In genomic region chr16:10744370-10745030, GRCh38 we compare ENCODE assay signal across 8 cellular contexts. TPM values are rescaled to one million over a fixed set of nuclear protein-coding genes. Genes with fewer than 3 reads are reported as not detected.
DNase-seq lines count a peak whose midpoint lies in the region; ATAC-seq, FAIRE-seq and TF ChIP-seq lines count a peak whose summit lies in the region.

No MANE protein-coding gene starts in this region.

- H3K9me1 ChIP-seq in keratinocyte (ENCODE audit: control insufficient read depth, extremely low read depth, insufficient read depth, low read length) = no peaks in the 10 kb centered on the region

- H4K20me1 ChIP-seq in keratinocyte (ENCODE audit: control insufficient read depth, extremely low read depth, insufficient read depth, low read length) = no peaks in the 10 kb centered on the region

- H3K4me1 ChIP-seq in HEK293 (ENCODE audit: control insufficient read depth, insufficient read depth, low read length) (no peaks in the 10 kb centered on the region; the same call in 1 of the 2 replicates), ascending aorta (peaks cover 12 to 24% of the 10 kb centered on the region in 2 donors), keratinocyte (ENCODE audit: control insufficient read depth, extremely low read depth, insufficient read depth, low read length) (peaks cover 8% of the 10 kb centered on the region), subcutaneous abdominal adipose tissue (ENCODE audit: control insufficient read depth in 5 of 5, insufficient read depth in 5 of 5, low read length in 5 of 5) (peaks cover 2 to 33% (median 24%) of the 10 kb centered on the region in 5 donors)

- FAIRE-seq in keratinocyte (lab: Jason Lieb, UNC) = no peak

- H2AFZ ChIP-seq in keratinocyte (ENCODE audit: control insufficient read depth, low read length) = peak overlapping the region; percentile 63

- H3K27ac ChIP-seq in AG04450 (ENCODE audit: low read depth, low read length) = peak overlapping the region; percentile 77
- peak overlapping the region; percentile 43; the same call in 1 of the 2 replicates for H3K27ac ChIP-seq in HEK293 (ENCODE audit: extremely low read depth, low read depth, low read length)
- H3K27ac ChIP-seq in ascending aorta = peak overlapping the region; percentile 71 to 95
- peak overlapping the region; percentile 22 for H3K27ac ChIP-seq in keratinocyte (ENCODE audit: control insufficient read depth, insufficient read depth, low read length)
- H3K27ac ChIP-seq in subcutaneous abdominal adipose tissue (ENCODE audit: low read depth, low read length) = peak overlapping the region; percentile 98

- ATAC-seq in HG03378 (IDR thresholded peaks at IDR 0.05; ENCODE audit: unreplicated experiment) = no peak

- no peaks in the 10 kb centered on the region for H3K9me3 ChIP-seq in AG04450 (ENCODE audit: control insufficient read depth, insufficient read depth, low read length)
- no peaks in the 10 kb centered on the region for H3K9me3 ChIP-seq in HEK293 (ENCODE audit: control insufficient read depth, insufficient read depth, low read depth, low read length)
- H3K9me3 ChIP-seq in ascending aorta = no peaks in the 10 kb centered on the region
- no peaks in the 10 kb centered on the region for H3K9me3 ChIP-seq in keratinocyte (ENCODE audit: control insufficient read depth, low read depth, low read length)
- no peaks in the 10 kb centered on the region for H3K9me3 ChIP-seq in subcutaneous abdominal adipose tissue (ENCODE audit: control insufficient read depth in 5 of 5, low read length in 5 of 5)

- dilution Hi-C loops in keratinocyte (cut with MboI; ENCODE audit: extremely low pct_ligation_motif_present, low sequenced_read_pairs) = loop anchor here (25.0 kb wide), 1 partner anchor 168 kb away; no protein-coding TSS in a partner anchor

- H3K9ac ChIP-seq in keratinocyte (ENCODE audit: control insufficient read depth, extremely low read depth, insufficient read depth, low read length) (peak overlapping the region; percentile 54), subcutaneous abdominal adipose tissue (ENCODE audit: low read length in 5 of 5) (peak overlapping the region; percentile 8 to 79 (median 65))

- POLR2A ChIA-PET in AG04450 (lab: Yijun Ruan, JAX) = interaction anchor here (0.6 to 1.3 kb wide), 7 partner anchors 11 to 228 kb away, joined by 3 to 10 read pairs (median 4); partner anchors contain the start of genes DEXI and EMP2
- POLR2A ChIA-PET in HEK293 (lab: Yijun Ruan, JAX) = interaction anchor here (0.7 to 1.5 kb wide), 8 partner anchors 8 to 1640 kb away, joined by 3 to 13 read pairs (median 4); partner anchors contain the start of genes DEXI and EMP2

- H3K4me2 ChIP-seq in keratinocyte (ENCODE audit: control insufficient read depth, extremely low read depth, insufficient read depth, low read depth, low read length) = peak overlapping the region; percentile 83

- CTCF ChIA-PET in AG04450 (lab: Charles Lee) = interaction anchor here (0.7 to 2.4 kb wide), 5 partner anchors 173 to 272 kb away, joined by 3 to 18 read pairs (median 3); no protein-coding TSS in a partner anchor
- CTCF ChIA-PET in HEK293 (lab: Yijun Ruan, JAX) = interaction anchor here (0.6 to 0.8 kb wide), 4 partner anchors 219 to 759 kb away, joined by 3 to 7 read pairs (median 4); no protein-coding TSS in a partner anchor

- DNase-seq in AG04450 (ENCODE audit: low read depth, low spot score) (no peak), ascending aorta (ENCODE audit: low spot score in 2 of 2) (peak in 1 of 2 donors; percentile 79), keratinocyte (ENCODE audit: low read depth, low spot score) (no peak), cerebellar cortex (ENCODE audit: low spot score) (no peak)
- DNase-seq in stimulated activated CD4-positive, alpha-beta T cell treated with anti-CD3 and anti-CD28 coated beads, Interleukin-4, amount 100 ng/mL, for 4 hours = no peak

- intact Hi-C loops in ascending aorta (cut with DNase I) = loop anchor here (1.0 to 10.0 kb wide), 6 partner anchors 12 to 1652 kb away; partner anchors contain the start of genes DEXI, HAPSTR1 and RMI2

- H3K4me3 ChIP-seq in AG04450 (ENCODE audit: low read depth, low read length) (peak overlapping the region; percentile 46), HEK293 (ENCODE audit: low read depth, low read length) (peak overlapping the region; percentile 23), ascending aorta (peak overlapping the region; percentile 66 to 71), keratinocyte (ENCODE audit: control insufficient read depth in 2 of 3, extremely low read depth in 1 of 3, insufficient read depth in 2 of 3, low read depth in 1 of 3, low read length in 3 of 3) (peak overlapping the region; percentile 60 to 71 (median 62)), subcutaneous abdominal adipose tissue (ENCODE audit: low read depth in 1 of 5, low read length in 5 of 5) (peak overlapping the region; percentile 61 to 84 (median 79))

- H3K79me2 ChIP-seq in keratinocyte (ENCODE audit: control insufficient read depth, insufficient read depth, low read length) = no peaks in the 10 kb centered on the region

- peaks cover 6 to 34% of the 10 kb centered on the region in 2 experiments; a peak in 2 of 3 replicates for H3K36me3 ChIP-seq in HEK293 (ENCODE audit: control insufficient read depth in 2 of 2, insufficient read depth in 1 of 2, low read length in 2 of 2)
- peaks cover 21 to 22% of the 10 kb centered on the region in 2 donors for H3K36me3 ChIP-seq in ascending aorta
- peaks cover 0 to 2% of the 10 kb centered on the region in 2 experiments for H3K36me3 ChIP-seq in keratinocyte (ENCODE audit: control insufficient read depth in 2 of 2, extremely low read depth in 1 of 2, insufficient read depth in 2 of 2, low read length in 2 of 2)
- peaks cover 3 to 28% (median 23%) of the 10 kb centered on the region in 5 donors for H3K36me3 ChIP-seq in subcutaneous abdominal adipose tissue (ENCODE audit: control insufficient read depth in 5 of 5, insufficient read depth in 5 of 5, low read length in 5 of 5)

- no peak for TF ChIP-seq CTCF in AG04450 (IDR thresholded peaks at IDR 0.05; ENCODE audit: low read depth, low read length)
- no peak for TF ChIP-seq CTCF in HEK293 (tag by site-specific recombination; IDR thresholded peaks at IDR 0.05)
- TF ChIP-seq CTCF in ascending aorta (IDR thresholded peaks at IDR 0.05) = no peak
- no peak for TF ChIP-seq CTCF in keratinocyte (optimal IDR thresholded peaks at IDR 0.05 in 1 of 3, IDR thresholded peaks at IDR 0.05 in 1 of 3, conservative IDR thresholded peaks at IDR 0.05 in 1 of 3; ENCODE audit: extremely low read depth in 1 of 3, insufficient read depth in 2 of 3, low read length in 3 of 3)

- H3K27me3 ChIP-seq in AG04450 (ENCODE audit: control insufficient read depth, insufficient read depth, low read length) (no peaks in the 10 kb centered on the region), ascending aorta (no peaks in the 10 kb centered on the region), keratinocyte (ENCODE audit: control insufficient read depth, extremely low read depth, insufficient read depth, low read length) (no peaks in the 10 kb centered on the region), subcutaneous abdominal adipose tissue (ENCODE audit: control insufficient read depth in 5 of 5, insufficient read depth in 4 of 5, low read length in 5 of 5) (peaks cover 0 to 3% (median 0%) of the 10 kb centered on the region in 5 donors)

TF ChIP-seq in HEK293, 187 proteins besides CTCF, POLR2A, EP300 and RAD21 (continues in another document):
- no peak for TF ChIP-seq ZBTB44 (tag by site-specific recombination; IDR thresholded peaks at IDR 0.05)
- TF ChIP-seq GLIS1 (tag by site-specific recombination; IDR thresholded peaks at IDR 0.05) = peak; percentile 75
- TF ChIP-seq ZBTB17 (tag by site-specific recombination; IDR thresholded peaks at IDR 0.05) = 0 out of 2 replicates have a peak, but pooled peaks have one; percentile 6
- TF ChIP-seq ZNF221 (tag by site-specific recombination; IDR thresholded peaks at IDR 0.05; ENCODE audit: borderline replicate concordance) = no peak

RNA-seq across cellular contexts. Expression of gene NUBP1, which starts 0.9 kb away (rescaled TPM):
- polyA plus RNA-seq in AG04450 (2011; rRNA removed) (23.0 and 23.6 TPM in 2 replicates), keratinocyte (16.7 to 28.4 TPM (median 22.2 TPM) in 3 replicates)
- polyA minus RNA-seq in AG04450 (2011; rRNA and poly(A)+ RNA removed) = 10.6 and 11.6 TPM in 2 replicates
- 13.3 TPM for total RNA-seq in ascending aorta
- 29.6 TPM for polyA plus RNA-seq in keratinocyte (2011; ENCODE audit: low read depth)
- polyA plus RNA-seq in keratinocyte (2011; cell fraction: cytosol; rRNA removed) = 17.7 and 22.5 TPM in 2 replicates
- 14.7 and 16.4 TPM in 2 replicates for polyA plus RNA-seq in keratinocyte (2011; cell fraction: nucleus; rRNA removed)
- polyA plus RNA-seq in keratinocyte (2012; ENCODE audit: low replicate concordance) = 12.8 and 22.0 TPM in 2 replicates
- polyA minus RNA-seq in keratinocyte = 10.1 to 12.8 TPM (median 11.4 TPM) in 3 replicates
- 21.3 TPM for polyA minus RNA-seq in keratinocyte (2011; cell fraction: cytosol; rRNA and poly(A)+ RNA removed)
- polyA minus RNA-seq in keratinocyte (2011; cell fraction: nucleus; rRNA and poly(A)+ RNA removed) = 4.6 and 4.7 TPM in 2 replicates

RNA-seq across cellular contexts. Expression of gene TEKT5, which starts 49.8 kb away (rescaled TPM):
- polyA plus RNA-seq in AG04450 (2011; rRNA removed) = 0.05 and 0.15 TPM in 2 replicates
- not detected in 2 replicates for polyA minus RNA-seq in AG04450 (2011; rRNA and poly(A)+ RNA removed)
- not detected for total RNA-seq in ascending aorta
- 0.08 to 0.23 TPM in 2 of 3 replicates, not detected in the other for polyA plus RNA-seq in keratinocyte
- 0.37 TPM for polyA plus RNA-seq in keratinocyte (2011; ENCODE audit: low read depth)
- 0.09 TPM in 1 of 2 replicates, not detected in the other for polyA plus RNA-seq in keratinocyte (2011; cell fraction: cytosol; rRNA removed)
- polyA plus RNA-seq in keratinocyte (2011; cell fraction: nucleus; rRNA removed) = 0.40 and 0.41 TPM in 2 replicates
- polyA plus RNA-seq in keratinocyte (2012; ENCODE audit: low replicate concordance) = 0.28 TPM in 1 of 2 replicates, not detected in the other
- polyA minus RNA-seq in keratinocyte = not detected in 3 replicates
- polyA minus RNA-seq in keratinocyte (2011; cell fraction: cytosol; rRNA and poly(A)+ RNA removed) = not detected
- polyA minus RNA-seq in keratinocyte (2011; cell fraction: nucleus; rRNA and poly(A)+ RNA removed) = not detected in 2 replicates

Comparison
In these comparisons a context has a peak if more than half of its experiments do, and no peak if none do; other contexts are left out.
1. H3K27ac ChIP-seq: peak in every context shown above with its lines; median percentile 98 in subcutaneous abdominal adipose tissue; 83 in ascending aorta; 77 in AG04450; 43 in HEK293; 22 in keratinocyte.
2. H3K4me3 ChIP-seq: peak in every context shown above with its lines; median percentile 79 in subcutaneous abdominal adipose tissue; 68 in ascending aorta; 62 in keratinocyte; 46 in AG04450; 23 in HEK293.